ENCODE assay signal across 16 cellular contexts in genomic region chrX:28189011-28189410, GRCh38.
A peak's percentile ranks its signal among the peaks of the same experiment; 100 is the strongest.
DNase-seq lines count a peak whose midpoint lies in the region; ATAC-seq, FAIRE-seq and TF ChIP-seq lines count a peak whose summit lies in the region.
"Had no signal": no experiment of that assay in that cellular context is flagged by ENCODE, and none has a peak within 500 bp of the region (broad histone marks: within the 10 kb centered on the region; RNA-seq: fewer than 3 reads in every experiment).

No MANE protein-coding gene starts in this region.

- POLR2A ChIA-PET in A549 (lab: Yijun Ruan, JAX) = no interaction called here

- peaks cover 3% of the 10 kb centered on the region; the same call in 1 of the 3 replicates for H3K4me1 ChIP-seq in A549
- H3K4me1 ChIP-seq: uterus had no signal

- no peaks in the 10 kb centered on the region for H3K27me3 ChIP-seq in bronchial epithelial cell (ENCODE audit: control insufficient read depth, insufficient read depth, low read length)
- H3K27me3 ChIP-seq: neutrophil, uterus had no signal

- H3K27ac ChIP-seq in A549 = no peak overlapping the region
- H3K27ac ChIP-seq: neutrophil, skin epidermis, uterus had no signal

- TF ChIP-seq CTCF in A549 (IDR thresholded peaks at IDR 0.05) (no peak), bronchial epithelial cell (IDR thresholded peaks at IDR 0.05; ENCODE audit: insufficient read depth, low read length, severe bottlenecking) (no peak)

- H3K36me3 ChIP-seq in bronchial epithelial cell (ENCODE audit: control insufficient read depth, insufficient read depth, low read length) = no peaks in the 10 kb centered on the region
- H3K36me3 ChIP-seq: neutrophil, uterus had no signal

- CTCF ChIA-PET in A549 (lab: Yijun Ruan, JAX) = no interaction called here

- H3K4me3 ChIP-seq in A549 (no peak overlapping the region), bronchial epithelial cell (ENCODE audit: low read depth, low read length) (no peak overlapping the region)
- H3K4me3 ChIP-seq: skin epidermis, uterus had no signal

- no peak overlapping the region for H3K4me2 ChIP-seq in A549

- no peak for TF ChIP-seq RAD21 in A549 (conservative IDR thresholded peaks at IDR 0.05 in 1 of 2, IDR thresholded peaks at IDR 0.05 in 1 of 2)

- peak; percentile 72 for FAIRE-seq in A549 (lab: Jason Lieb, UNC)
- FAIRE-seq in bronchial epithelial cell (lab: Jason Lieb, UNC) = no peak

- WGBS in A549 (ENCODE audit: missing lambda C conversion rate) = 3% methylated on average over 1 of the region's 1 CpG

- H3K9me3 ChIP-seq in A549 = no peaks in the 10 kb centered on the region
- H3K9me3 ChIP-seq: neutrophil, uterus had no signal

- DNase-seq in A549 (ENCODE audit: low read depth in 1 of 2, low spot score in 1 of 2) (peak; percentile 2 to 26), M059J (ENCODE audit: low read depth) (peak; percentile 20), bronchial epithelial cell (ENCODE audit: low read depth) (peak; percentile 92), iris pigment epithelial cell (ENCODE audit: low read depth) (peak; percentile 88), D341Med (ENCODE audit: low spot score) (no peak), GM19238 (ENCODE audit: insufficient read length, low spot score) (no peak)
- DNase-seq: activated CD4-positive, CD25-positive, alpha-beta regulatory T cell; activated naive CD8-positive, alpha-beta T cell treated with anti-CD3 and anti-CD28 coated beads for 36 hours; COR-L47; NCI-H1436 treated with DMSO at 0.1 percent for 48 hours; stimulated activated naive CD8-positive, alpha-beta T cell treated with anti-CD3 and anti-CD28 coated beads, Interleukin-15, Interleukin-2, amounts not matched to agents 100 U/mL and 50 U/mL, for 24 hours; uterus had no signal

- TF ChIP-seq EP300 in A549 (IDR thresholded peaks at IDR 0.05) = no peak

- ATAC-seq in A549 (no peak), GM18519 (IDR thresholded peaks at IDR 0.05; ENCODE audit: low FRiP score, unreplicated experiment) (no peak), GM21786 (IDR thresholded peaks at IDR 0.05; ENCODE audit: unreplicated experiment) (no peak)
- ATAC-seq: stimulated activated naive CD8-positive, alpha-beta T cell treated with anti-CD3 and anti-CD28 coated beads, Interleukin-15, Interleukin-2, amounts not matched to agents 100 U/mL and 50 U/mL, for 24 hours had no signal

- TF ChIP-seq POLR2A in A549 (IDR thresholded peaks at IDR 0.05; ENCODE audit: low read length) = no peak

TF ChIP-seq in A549, 52 proteins besides CTCF, POLR2A, EP300 and RAD21:
- TF ChIP-seq FOSL2 (IDR thresholded peaks at IDR 0.05) (0 out of 2 replicates have a peak, but pooled peaks have one; percentile 14), FOSL2 (CRISPR knock-in tag; IDR thresholded peaks at IDR 0.05) (peak; percentile 50; the same call in 1 of the 2 replicates), CEBPB (IDR thresholded peaks at IDR 0.05) (0 out of 4 replicates have a peak, but pooled peaks of 1 of the 2 experiments have one; percentile 4), ESRRA (IDR thresholded peaks at IDR 0.05; ENCODE audit: borderline replicate concordance, low read length) (no peak), JUNB (IDR thresholded peaks at IDR 0.05) (0 out of 2 replicates have a peak, but pooled peaks have one; percentile 17)

Comparison
In these comparisons a context has a peak if more than half of its experiments do, and no peak if none do; other contexts are left out.
1. DNase-seq: peak in A549 (2 of 2), M059J (single experiment), bronchial epithelial cell (single experiment) and iris pigment epithelial cell (single experiment); none in D341Med (single experiment) and GM19238 (single experiment).